8 cellular contexts compared by ENCODE assay signal in genomic region chr5:96177303-96177869, GRCh38.
A peak's percentile ranks its signal among the peaks of the same experiment; 100 is the strongest.
DNase-seq lines count a peak whose midpoint lies in the region; ATAC-seq lines count a peak whose summit lies in the region.

No MANE protein-coding gene starts in this region.

- no peaks in the 10 kb centered on the region for H3K36me3 ChIP-seq in adipocyte (ENCODE audit: control insufficient read depth, insufficient read depth, low read length, severe bottlenecking)

- peak; percentile 88 for ATAC-seq in GM18868 (IDR thresholded peaks at IDR 0.05; ENCODE audit: unreplicated experiment)
- peak; percentile 79 for ATAC-seq in HG02840 (IDR thresholded peaks at IDR 0.05; ENCODE audit: low FRiP score, unreplicated experiment)
- peak; percentile 53 for ATAC-seq in sciatic nerve

- H3K9me3 ChIP-seq in adipocyte (ENCODE audit: control insufficient read depth, low read length), result no peaks in the 10 kb centered on the region

- H3K9ac ChIP-seq in adipocyte (ENCODE audit: low read length), result peak overlapping the region; percentile 78

- intact Hi-C loops in sciatic nerve (cut with DNase I), result no loop called here

- H3K4me3 ChIP-seq in adipocyte (ENCODE audit: low read length), result peak overlapping the region; percentile 40

- DNase-seq in adipocyte (ENCODE audit: low read depth) (peak; percentile 80), sciatic nerve (ENCODE audit: low spot score) (no peak), pons (ENCODE audit: low spot score) (no peak), putamen (ENCODE audit: low spot score) (no peak), NCI-H2107 treated with DMSO at 0.1 percent for 48 hours (lab: John Stamatoyannopoulos, UW; ENCODE audit: unreplicated experiment) (no peak)
- DNase-seq in activated effector memory CD4-positive, alpha-beta T cell treated with anti-CD3 and anti-CD28 coated beads, Interleukin-2, amount 50 U/mL, for 16 hours, result no peak

- H3K4me1 ChIP-seq in adipocyte (ENCODE audit: control insufficient read depth, insufficient read depth, low read length), result peaks cover 33% of the 10 kb centered on the region

- H3K27me3 ChIP-seq in adipocyte (replicated peaks; ENCODE audit: control insufficient read depth, insufficient read depth, low read length), result no peaks in the 10 kb centered on the region
